30 cellular contexts compared by ENCODE assay signal in the genomic region with DNA sequence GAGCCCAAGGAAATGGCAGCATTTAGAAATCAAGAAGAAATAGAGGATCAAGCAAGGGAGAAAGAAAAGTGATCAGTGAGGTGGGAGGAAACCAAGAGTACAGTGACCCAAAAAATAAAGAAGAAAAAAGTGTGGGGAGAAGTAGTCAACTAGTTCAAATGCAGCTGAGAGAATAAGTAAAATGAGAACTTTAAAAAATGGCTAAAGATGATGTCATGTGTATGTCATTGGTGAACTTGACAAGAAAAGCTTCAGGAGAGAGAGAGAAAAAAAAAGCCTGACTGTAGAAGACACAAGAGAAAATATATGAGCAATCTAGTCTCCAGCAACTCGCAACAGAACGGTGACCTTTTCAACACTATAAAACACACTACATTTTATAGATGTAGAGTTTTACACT. TPM values are rescaled to one million over a fixed set of nuclear protein-coding genes. Genes with fewer than 3 reads are reported as not detected.
"Had no signal": no experiment of that assay in that cellular context is flagged by ENCODE, and none has a peak within 500 bp of the region (broad histone marks: within the 10 kb centered on the region; RNA-seq: fewer than 3 reads in every experiment).

No MANE protein-coding gene starts in this region.

- DNase-seq: stimulated activated CD4-positive, alpha-beta T cell treated with anti-CD3 and anti-CD28 coated beads, Interleukin-2, amount 100 ng/mL, for 48 hours; stimulated activated CD4-positive, alpha-beta T cell treated with anti-CD3 and anti-CD28 coated beads, Interleukin-4, amount 100 ng/mL, for 1 hour; stimulated activated CD4-positive, alpha-beta T cell treated with anti-CD3 and anti-CD28 coated beads, Interleukin-4, amount 100 ng/mL, for 24 hours; stimulated activated CD4-positive, alpha-beta T cell treated with anti-CD3 and anti-CD28 coated beads, Interleukin-4, amount 100 ng/mL, for 4 hours; stimulated activated CD8-positive, alpha-beta memory T cell treated with anti-CD3 and anti-CD28 coated beads, Interleukin-4, amount 100 ng/mL, for 48 hours; stimulated activated naive B cell treated with anti-CD40 and anti-IgM and Interleukin-4, amounts not matched to agents 10 μg/mL and 1 μg/mL and 100 μg/mL, for 72 hours; stimulated activated naive CD4-positive, alpha-beta T cell; stimulated activated naive CD4-positive, alpha-beta T cell treated with Interleukin-2 at 50 U/mL for 16 hours; stimulated activated naive CD8-positive, alpha-beta T cell treated with anti-CD3 and anti-CD28 coated beads, Interleukin-15, amount 100 ng/mL, for 72 hours; stimulated activated naive CD8-positive, alpha-beta T cell treated with anti-CD3 and anti-CD28 coated beads, Interleukin-15, Interleukin-2, amounts not matched to agents 100 U/mL and 50 U/mL, for 24 hours; stomach; substantia nigra; testis; thyroid gland; tibial artery; transverse colon; trophoblast cell; upper lobe of left lung; upper lobe of right lung; uterus had no signal

- H3K27me3 ChIP-seq: testis, uterus, vagina had no signal

- FAIRE-seq: urothelium cell line had no signal

- H3K9me3 ChIP-seq: suprapubic skin, testis, thoracic aorta, thyroid gland, tibial artery, transverse colon, upper lobe of left lung, upper lobe of right lung, uterus, vagina had no signal

- H3K27ac ChIP-seq: stomach, suprapubic skin, testis, thoracic aorta, thyroid gland, tibial artery, tibial nerve, transverse colon, upper lobe of left lung, upper lobe of right lung, uterus, vagina had no signal

- H3K4me3 ChIP-seq: stomach, suprapubic skin, testis, thoracic aorta, thyroid gland, tibial artery, tibial nerve, transverse colon, upper lobe of left lung, upper lobe of right lung, uterus, vagina had no signal

- H3K4me1 ChIP-seq: suprapubic skin, testis, thyroid gland, tibial artery, tibial nerve, transverse colon, upper lobe of left lung, upper lobe of right lung, uterus, vagina had no signal

- ATAC-seq: stimulated activated effector memory CD8-positive, alpha-beta T cell treated with anti-CD3 and anti-CD28 coated beads, Interleukin-12 subunit alpha, Interleukin-12 subunit beta, amount 100 ng/mL, for 72 hours; stimulated activated memory B cell treated with anti-CD40 and anti-IgM and Interleukin-4, amounts not matched to agents 10 μg/mL and 1 μg/mL and 100 μg/mL, for 72 hours; stimulated activated naive B cell treated with anti-CD40 and anti-IgM and Interleukin-4, amounts not matched to agents 10 μg/mL and 1 μg/mL and 100 μg/mL, for 72 hours; stimulated activated naive CD8-positive, alpha-beta T cell treated with anti-CD3 and anti-CD28 coated beads, Interleukin-15, amount 100 ng/mL, for 72 hours; stimulated activated naive CD8-positive, alpha-beta T cell treated with anti-CD3 and anti-CD28 coated beads, Interleukin-15, Interleukin-2, amounts not matched to agents 100 U/mL and 50 U/mL, for 24 hours; upper lobe of right lung had no signal

- H3K36me3 ChIP-seq: stomach, suprapubic skin, thoracic aorta, thyroid gland, tibial artery, tibial nerve, transverse colon, upper lobe of left lung, upper lobe of right lung, uterus, vagina had no signal

RNA-seq across cellular contexts. Expression of gene GPR6, which starts 6.3 kb away (rescaled TPM):
- total RNA-seq: stomach, subcutaneous adipose tissue, suprapubic skin, testis, thoracic aorta, thyroid gland, tibial nerve, transverse colon, upper lobe of left lung, upper lobe of right lung, ureter, urinary bladder, uterus, vagina had no signal
- polyA plus RNA-seq: urinary bladder had no signal
